ENCODE assay signal across 11 cellular contexts in the genomic region with DNA sequence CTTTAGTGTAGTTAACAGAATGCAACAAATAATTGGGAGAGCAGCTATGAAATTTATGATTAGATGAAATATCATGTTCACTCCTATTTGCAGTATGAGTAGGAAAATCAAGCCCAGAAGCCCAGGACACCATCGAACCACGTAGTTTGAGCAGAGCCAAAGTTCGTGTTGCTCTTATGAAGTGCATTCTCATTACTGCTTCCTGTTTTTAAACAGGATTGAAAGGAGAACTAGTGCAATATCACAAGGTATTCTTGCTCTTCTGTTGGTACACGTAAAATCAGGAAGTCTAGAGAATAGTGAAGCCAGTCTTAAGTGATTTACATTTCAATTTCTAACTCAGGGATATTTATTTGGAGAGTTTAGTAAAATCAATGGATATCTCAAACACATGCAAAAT. TPM values are rescaled to one million over a fixed set of nuclear protein-coding genes. Genes with fewer than 3 reads are reported as not detected.
DNase-seq lines count a peak whose midpoint lies in the region; ATAC-seq and TF ChIP-seq lines count a peak whose summit lies in the region.
"Had no signal": no experiment of that assay in that cellular context is flagged by ENCODE, and none has a peak within 500 bp of the region (broad histone marks: within the 10 kb centered on the region; RNA-seq: fewer than 3 reads in every experiment).

No MANE protein-coding gene starts in this region.

- H3K4me3 Mint-ChIP-seq in activated naive CD4-positive, alpha-beta T cell treated with anti-CD3 and anti-CD28 coated beads, Interleukin-2, amount 50 U/mL, for 24 hours: peak overlapping the region; percentile 65
- no peak overlapping the region for H3K4me3 Mint-ChIP-seq in osteocyte (ENCODE audit: unreplicated experiment)

- no peaks in the 10 kb centered on the region for H3K9me3 ChIP-seq in thymus (ENCODE audit: control insufficient read depth)

- TF ChIP-seq CTCF in osteocyte (IDR thresholded peaks at IDR 0.05): no peak

- no peaks in the 10 kb centered on the region for H3K9me3 Mint-ChIP-seq in activated naive CD4-positive, alpha-beta T cell treated with anti-CD3 and anti-CD28 coated beads, Interleukin-2, amount 50 U/mL, for 24 hours
- H3K9me3 Mint-ChIP-seq in osteocyte (ENCODE audit: unreplicated experiment): no peaks in the 10 kb centered on the region

- peaks cover 92% of the 10 kb centered on the region for H3K4me1 Mint-ChIP-seq in activated naive CD4-positive, alpha-beta T cell treated with anti-CD3 and anti-CD28 coated beads, Interleukin-2, amount 50 U/mL, for 24 hours
- H3K4me1 Mint-ChIP-seq in osteocyte (ENCODE audit: unreplicated experiment): peaks cover 7% of the 10 kb centered on the region

- DNase-seq in activated naive CD4-positive, alpha-beta T cell treated with Interleukin-2 at 50 U/mL for 16 hours: no peak
- DNase-seq in SKM-1 treated with dmso at 0.1 percent for 144 hours (lab: John Stamatoyannopoulos, UW; ENCODE audit: unreplicated experiment): peak; percentile 96
- no peak for DNase-seq in AG08395 (ENCODE audit: low spot score)
- DNase-seq in osteocyte (ENCODE audit: extremely low spot score, unreplicated experiment): no peak
- no peak for DNase-seq in activated CD4-positive, alpha-beta T cell treated with anti-CD3 and anti-CD28 coated beads, Interleukin-2, amount 50 U/mL, for 1 hour
- DNase-seq: central memory CD4-positive, alpha-beta T cell had no signal

- 11% methylated on average over 4 of the region's 4 CpGs for WGBS in thymus

- H3K36me3 ChIP-seq in thymus (ENCODE audit: control insufficient read depth, insufficient read depth): peaks cover under 1% of the 10 kb centered on the region

- ATAC-seq in HG02938 (IDR thresholded peaks at IDR 0.05; ENCODE audit: unreplicated experiment): peak; percentile 43

- H3K27ac Mint-ChIP-seq in activated naive CD4-positive, alpha-beta T cell treated with anti-CD3 and anti-CD28 coated beads, Interleukin-2, amount 50 U/mL, for 24 hours: peak overlapping the region; percentile 88
- H3K27ac Mint-ChIP-seq in osteocyte (ENCODE audit: unreplicated experiment): no peak overlapping the region

- peaks cover 5% of the 10 kb centered on the region for H3K36me3 Mint-ChIP-seq in activated naive CD4-positive, alpha-beta T cell treated with anti-CD3 and anti-CD28 coated beads, Interleukin-2, amount 50 U/mL, for 24 hours
- H3K36me3 Mint-ChIP-seq in osteocyte (ENCODE audit: unreplicated experiment): no peaks in the 10 kb centered on the region

- H3K4me1 ChIP-seq in thymus (ENCODE audit: control insufficient read depth, insufficient read depth, low read length): peaks cover 12% of the 10 kb centered on the region

- peak overlapping the region; percentile 15 for H3K27ac ChIP-seq in thymus (ENCODE audit: low read depth)
- H3K27ac ChIP-seq: SK-N-MC had no signal

- no peaks in the 10 kb centered on the region for H3K27me3 Mint-ChIP-seq in activated naive CD4-positive, alpha-beta T cell treated with anti-CD3 and anti-CD28 coated beads, Interleukin-2, amount 50 U/mL, for 24 hours
- peaks cover 52% of the 10 kb centered on the region for H3K27me3 Mint-ChIP-seq in osteocyte (ENCODE audit: unreplicated experiment)

- no peaks in the 10 kb centered on the region for H3K27me3 ChIP-seq in thymus (ENCODE audit: control insufficient read depth, insufficient read depth)

- no peak overlapping the region for H3K4me3 ChIP-seq in thymus (ENCODE audit: low read length)
- H3K4me3 ChIP-seq: SK-N-MC had no signal

RNA-seq across cellular contexts. Expression of gene ARHGAP15, which starts 21.1 kb away (rescaled TPM):
- 55.8 TPM for polyA plus RNA-seq in thymus
- total RNA-seq in osteocyte: not detected in 2 replicates
- polyA plus RNA-seq: BJ had no signal
